30 cellular contexts compared by ENCODE assay signal in the genomic region with DNA sequence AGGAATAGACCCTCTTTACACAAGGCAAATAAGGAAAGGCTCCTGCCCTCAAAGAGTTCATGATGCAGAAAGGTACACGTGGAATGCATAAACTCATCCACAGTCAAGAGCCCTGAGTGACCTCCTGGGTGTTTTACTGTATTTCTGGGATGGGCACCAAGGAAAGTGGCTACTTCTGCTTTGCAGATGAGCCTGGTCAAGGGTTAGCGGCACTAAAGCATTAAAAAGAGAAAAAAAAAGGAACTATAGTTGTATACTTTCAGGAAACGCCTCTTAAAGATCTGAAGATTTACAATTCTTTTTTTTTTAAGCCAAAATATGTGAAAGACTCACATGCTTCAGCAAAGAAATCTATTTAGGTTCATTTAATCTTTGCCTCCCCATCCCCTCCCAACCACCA.
A peak's percentile ranks its signal among the peaks of the same experiment; 100 is the strongest.
DNase-seq lines count a peak whose midpoint lies in the region; ATAC-seq and TF ChIP-seq lines count a peak whose summit lies in the region.
"Had no signal": no experiment of that assay in that cellular context is flagged by ENCODE, and none has a peak within 500 bp of the region (broad histone marks: within the 10 kb centered on the region; RNA-seq: fewer than 3 reads in every experiment).

No MANE protein-coding gene starts in this region.

- H3K23ac ChIP-seq in mesendoderm (ENCODE audit: low read length), result no peak overlapping the region

- H3K4me3 Mint-ChIP-seq in dendritic cell treated with granulocyte-macrophage colony-stimulating factor and Interleukin-4, amounts not matched to agents 40 ng/mL and 50 ng/mL, for 4 days, result no peak overlapping the region
- no peak overlapping the region for H3K4me3 Mint-ChIP-seq in stimulated activated naive CD8-positive, alpha-beta T cell treated with anti-CD3 and anti-CD28 coated beads, Interleukin-15, amount 100 ng/mL, for 72 hours
- H3K4me3 Mint-ChIP-seq: activated naive CD8-positive, alpha-beta T cell treated with anti-CD3 and anti-CD28 coated beads for 36 hours; CD8-positive, alpha-beta memory T cell; memory B cell had no signal

- H4K8ac ChIP-seq in mesendoderm (ENCODE audit: low read depth, low read length), result no peak overlapping the region

- 77 to 89% methylated on average over 3 of the region's 3 CpGs for WGBS in heart right ventricle, 2 donors
- WGBS in mesendoderm (ENCODE audit: extremely low coverage, insufficient coverage, low lambda C conversion rate), result no CpG with 5 or more reads among the region's 3 CpGs

- H3K27me3 ChIP-seq in heart right ventricle (no peaks in the 10 kb centered on the region), mesendoderm (ENCODE audit: insufficient read depth, low read length, poor library complexity) (no peaks in the 10 kb centered on the region)
- H3K27me3 ChIP-seq: gastrocnemius medialis, ovary had no signal

- peak overlapping the region; percentile 70 for H3K27ac Mint-ChIP-seq in dendritic cell treated with granulocyte-macrophage colony-stimulating factor and Interleukin-4, amounts not matched to agents 40 ng/mL and 50 ng/mL, for 4 days
- H3K27ac Mint-ChIP-seq in stimulated activated naive CD8-positive, alpha-beta T cell treated with anti-CD3 and anti-CD28 coated beads, Interleukin-15, amount 100 ng/mL, for 72 hours, result no peak overlapping the region
- H3K27ac Mint-ChIP-seq: activated naive CD8-positive, alpha-beta T cell treated with anti-CD3 and anti-CD28 coated beads for 36 hours; CD8-positive, alpha-beta memory T cell; memory B cell had no signal

- no peak overlapping the region for H3K4me2 ChIP-seq in mesendoderm (ENCODE audit: low read length)
- H3K4me2 ChIP-seq: KMS-11 had no signal

- no peaks in the 10 kb centered on the region for H3K79me2 ChIP-seq in mesendoderm (ENCODE audit: control insufficient read depth, insufficient read depth, low read length)

- H3K4me1 ChIP-seq in heart right ventricle (peaks cover 0 to 52% (median 0%) of the 10 kb centered on the region in 9 donors), mesendoderm (ENCODE audit: control insufficient read depth, low read depth, low read length) (no peaks in the 10 kb centered on the region)
- H3K4me1 ChIP-seq: gastrocnemius medialis had no signal

- no peak overlapping the region for H2AK5ac ChIP-seq in mesendoderm (ENCODE audit: low read length)

- no peak overlapping the region for H2BK120ac ChIP-seq in mesendoderm (ENCODE audit: low read depth, low read length)

- H3K79me1 ChIP-seq in mesendoderm (ENCODE audit: low read length), result no peaks in the 10 kb centered on the region

- no peaks in the 10 kb centered on the region for H3K36me3 Mint-ChIP-seq in dendritic cell treated with granulocyte-macrophage colony-stimulating factor and Interleukin-4, amounts not matched to agents 40 ng/mL and 50 ng/mL, for 4 days (ENCODE audit: low read depth)
- H3K36me3 Mint-ChIP-seq: activated naive CD8-positive, alpha-beta T cell treated with anti-CD3 and anti-CD28 coated beads for 36 hours; CD8-positive, alpha-beta memory T cell; memory B cell had no signal

- H3K18ac ChIP-seq in mesendoderm (ENCODE audit: low read length), result no peak overlapping the region

- no peak overlapping the region for H3K9ac ChIP-seq in mesendoderm (ENCODE audit: low read length)
- H3K9ac ChIP-seq: KMS-11 had no signal

- no peak for TF ChIP-seq CTCF in heart right ventricle (IDR thresholded peaks at IDR 0.05)

- intact Hi-C loops in Right ventricle myocardium superior (cut with DNase I), result no loop called here
- intact Hi-C loops in heart right ventricle (cut with DNase I), result no loop called here
- intact Hi-C loops in dendritic cell treated with granulocyte-macrophage colony-stimulating factor and Interleukin-4, amounts not matched to agents 40 ng/mL and 50 ng/mL, for 4 days (cut with micrococcal nuclease), result no loop called here

- no peak overlapping the region for H2BK15ac ChIP-seq in mesendoderm (replicated peaks; ENCODE audit: low read depth)

- no peak overlapping the region for H3K4ac ChIP-seq in mesendoderm (ENCODE audit: low read depth, low read length)

- no peaks in the 10 kb centered on the region for H3K9me3 ChIP-seq in heart right ventricle
- H3K9me3 ChIP-seq: gastrocnemius medialis, MG63, ovary had no signal

- H3K4me1 Mint-ChIP-seq in dendritic cell treated with granulocyte-macrophage colony-stimulating factor and Interleukin-4, amounts not matched to agents 40 ng/mL and 50 ng/mL, for 4 days (ENCODE audit: low read depth), result peaks cover 55% of the 10 kb centered on the region
- no peaks in the 10 kb centered on the region for H3K4me1 Mint-ChIP-seq in stimulated activated naive CD8-positive, alpha-beta T cell treated with anti-CD3 and anti-CD28 coated beads, Interleukin-15, amount 100 ng/mL, for 72 hours
- H3K4me1 Mint-ChIP-seq: activated naive CD8-positive, alpha-beta T cell treated with anti-CD3 and anti-CD28 coated beads for 36 hours; CD8-positive, alpha-beta memory T cell had no signal

- H3K56ac ChIP-seq in mesendoderm (ENCODE audit: low read length), result no peak overlapping the region

- no peak overlapping the region for H3K27ac ChIP-seq in heart right ventricle
- H3K27ac ChIP-seq in mesendoderm (ENCODE audit: low read depth, low read length), result no peak overlapping the region
- H3K27ac ChIP-seq: gastrocnemius medialis, KMS-11, ovary, skin epidermis had no signal

- H3K36me3 ChIP-seq in heart right ventricle (no peaks in the 10 kb centered on the region), mesendoderm (ENCODE audit: control insufficient read depth, insufficient read depth, low read length) (no peaks in the 10 kb centered on the region)
- H3K36me3 ChIP-seq: gastrocnemius medialis, MG63, ovary had no signal

- ATAC-seq in Right ventricle myocardium superior (ENCODE audit: poor library complexity), result peak; percentile 39
- ATAC-seq in heart right ventricle, result no peak
- no peak for ATAC-seq in HG03442 (IDR thresholded peaks at IDR 0.05; ENCODE audit: unreplicated experiment)
- no peak for ATAC-seq in HG03565 (IDR thresholded peaks at IDR 0.05; ENCODE audit: unreplicated experiment)
- ATAC-seq in stimulated activated naive CD8-positive, alpha-beta T cell treated with anti-CD3 and anti-CD28 coated beads, Interleukin-15, amount 100 ng/mL, for 72 hours, result no peak
- ATAC-seq: gastrocnemius medialis, GM12878 had no signal

- no peak overlapping the region for H2BK5ac ChIP-seq in mesendoderm (ENCODE audit: low read length)

- H3K27me3 Mint-ChIP-seq in dendritic cell treated with granulocyte-macrophage colony-stimulating factor and Interleukin-4, amounts not matched to agents 40 ng/mL and 50 ng/mL, for 4 days, result no peaks in the 10 kb centered on the region
- H3K27me3 Mint-ChIP-seq in stimulated activated naive CD8-positive, alpha-beta T cell treated with anti-CD3 and anti-CD28 coated beads, Interleukin-15, amount 100 ng/mL, for 72 hours, result no peaks in the 10 kb centered on the region
- H3K27me3 Mint-ChIP-seq: activated naive CD8-positive, alpha-beta T cell treated with anti-CD3 and anti-CD28 coated beads for 36 hours; CD8-positive, alpha-beta memory T cell; memory B cell had no signal

- H3K4me3 ChIP-seq in heart right ventricle (no peak overlapping the region), mesendoderm (ENCODE audit: low read length) (no peak overlapping the region)
- H3K4me3 ChIP-seq: gastrocnemius medialis, GM12878, MG63, ovary, skin epidermis had no signal

- no peaks in the 10 kb centered on the region for H3K9me3 Mint-ChIP-seq in dendritic cell treated with granulocyte-macrophage colony-stimulating factor and Interleukin-4, amounts not matched to agents 40 ng/mL and 50 ng/mL, for 4 days
- H3K9me3 Mint-ChIP-seq in stimulated activated naive CD8-positive, alpha-beta T cell treated with anti-CD3 and anti-CD28 coated beads, Interleukin-15, amount 100 ng/mL, for 72 hours, result no peaks in the 10 kb centered on the region
- H3K9me3 Mint-ChIP-seq: activated naive CD8-positive, alpha-beta T cell treated with anti-CD3 and anti-CD28 coated beads for 36 hours; memory B cell had no signal

- DNase-seq in Right ventricle myocardium superior (no peak), heart right ventricle (no peak), NOMO-1 treated with DMSO at 0.1 percent for 48 hours (lab: John Stamatoyannopoulos, UW; ENCODE audit: unreplicated experiment) (peak; percentile 84), mesendoderm (no peak)
- DNase-seq in stimulated activated naive CD8-positive, alpha-beta T cell treated with anti-CD3 and anti-CD28 coated beads, Interleukin-15, amount 100 ng/mL, for 72 hours, result no peak
- DNase-seq: activated CD4-positive, alpha-beta T cell treated with anti-CD3 and anti-CD28 coated beads, Interleukin-2, amount 50 U/mL, for 1 hour; activated CD4-positive, CD25-positive, alpha-beta regulatory T cell; activated gamma-delta T cell; activated naive CD8-positive, alpha-beta T cell treated with anti-CD3 and anti-CD28 coated beads for 36 hours; activated T-cell treated with anti-CD3 and anti-CD28 coated beads, Interleukin-2, amount 50 U/mL, for 1 hour; anterior cingulate cortex; CD8-positive, alpha-beta memory T cell; effector CD4-positive, alpha-beta T cell; EL; gastrocnemius medialis; hypothalamus; MG63; NCI-H146; NCI-H446; NCI-H748 treated with DMSO at 0.1 percent for 48 hours; ovary; stimulated activated naive CD4-positive, alpha-beta T cell treated with Interleukin-2 at 50 U/mL for 16 hours; T1000 had no signal

- no peak overlapping the region for H4K5ac ChIP-seq in mesendoderm (ENCODE audit: low read length)
